In the genomic region with DNA sequence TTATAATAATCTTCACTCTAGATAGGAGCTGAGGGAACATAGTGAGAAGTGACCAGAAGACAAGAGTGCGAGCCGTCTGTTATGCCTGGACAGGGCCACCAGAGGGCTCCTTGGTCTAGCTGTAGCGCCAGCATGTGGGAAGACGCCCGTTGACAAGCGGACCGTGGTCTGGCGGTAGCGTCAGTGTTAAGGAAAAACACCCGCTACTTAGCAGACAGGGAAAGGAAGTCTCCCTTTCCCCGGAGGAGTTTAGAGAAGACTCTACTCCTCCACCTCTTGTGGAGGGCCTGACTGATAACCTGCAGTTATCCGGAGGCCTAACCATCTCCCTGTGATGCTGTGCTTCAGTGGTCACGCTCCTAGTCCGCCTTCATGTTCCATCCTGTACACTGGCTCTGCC, we compare ENCODE assay signal across 8 cellular contexts.
DNase-seq lines count a peak whose midpoint lies in the region; TF ChIP-seq lines count a peak whose summit lies in the region.
"Not testable (repeated sequence)": the region's sequence is repeated elsewhere in the genome, so short reads cannot be mapped to it uniquely, and the experiment has no call there.

No MANE protein-coding gene starts in this region.

- H3K4me3 Mint-ChIP-seq in type B pancreatic cell: not testable (repeated sequence)

- peaks cover 14% of the 10 kb centered on the region for H3K27me3 Mint-ChIP-seq in type B pancreatic cell

- H3K4me3 ChIP-seq in prostate gland: not testable (repeated sequence)

- not testable (repeated sequence) for H3K27ac Mint-ChIP-seq in type B pancreatic cell

- WGBS in prostate gland: 17% methylated on average over 14 of the region's 14 CpGs

- peak; percentile 82 for DNase-seq in ELF-1 (ENCODE audit: low read depth, low spot score)
- peak in 69 of 76 experiments; percentile 3 to 79 (median 54) for DNase-seq in HUDEP-2 (lab: John Stamatoyannopoulos, UW; ENCODE audit: unreplicated experiment in 76 of 76)
- DNase-seq in NOMO-1 treated with DMSO at 0.1 percent for 48 hours (lab: John Stamatoyannopoulos, UW; ENCODE audit: unreplicated experiment): peak; percentile 47
- peak; percentile 24 to 29 for DNase-seq in activated CD4-positive, alpha-beta T cell treated with anti-CD3 and anti-CD28 coated beads for 4 hours
- peak; percentile 11 for DNase-seq in central memory CD4-positive, alpha-beta T cell
- peak; percentile 57 for DNase-seq in iPS DF 19.7 (ENCODE audit: low read depth, low spot score)
- DNase-seq in prostate gland (ENCODE audit: low spot score); type B pancreatic cell (ENCODE audit: extremely low spot score, unreplicated experiment): not testable (repeated sequence)

- not testable (repeated sequence) for TF ChIP-seq POLR2A in prostate gland (IDR thresholded peaks at IDR 0.05)

- not testable (repeated sequence) for H3K9me3 ChIP-seq in prostate gland

- H3K4me1 Mint-ChIP-seq in type B pancreatic cell (ENCODE audit: unreplicated experiment): not testable (repeated sequence)

- H3K9me3 Mint-ChIP-seq in type B pancreatic cell: not testable (repeated sequence)

- not testable (repeated sequence) for H3K36me3 ChIP-seq in prostate gland

- intact Hi-C loops in prostate gland (cut with DNase I): not testable (repeated sequence)

- H3K27ac ChIP-seq in prostate gland: not testable (repeated sequence)

- H3K36me3 Mint-ChIP-seq in type B pancreatic cell: not testable (repeated sequence)

- TF ChIP-seq CTCF in prostate gland (IDR thresholded peaks at IDR 0.05) (peak in 3 of 4 experiments; percentile 29 to 49 (median 46)), type B pancreatic cell (conservative IDR thresholded peaks at IDR 0.05) (peak; percentile 85)

- H3K27me3 ChIP-seq in prostate gland (replicated peaks; ENCODE audit: insufficient read depth): not testable (repeated sequence)

- H3K4me1 ChIP-seq in prostate gland (replicated peaks): not testable (repeated sequence)
